Comparison of ENCODE assay signal across 1 cellular context in the genomic region with DNA sequence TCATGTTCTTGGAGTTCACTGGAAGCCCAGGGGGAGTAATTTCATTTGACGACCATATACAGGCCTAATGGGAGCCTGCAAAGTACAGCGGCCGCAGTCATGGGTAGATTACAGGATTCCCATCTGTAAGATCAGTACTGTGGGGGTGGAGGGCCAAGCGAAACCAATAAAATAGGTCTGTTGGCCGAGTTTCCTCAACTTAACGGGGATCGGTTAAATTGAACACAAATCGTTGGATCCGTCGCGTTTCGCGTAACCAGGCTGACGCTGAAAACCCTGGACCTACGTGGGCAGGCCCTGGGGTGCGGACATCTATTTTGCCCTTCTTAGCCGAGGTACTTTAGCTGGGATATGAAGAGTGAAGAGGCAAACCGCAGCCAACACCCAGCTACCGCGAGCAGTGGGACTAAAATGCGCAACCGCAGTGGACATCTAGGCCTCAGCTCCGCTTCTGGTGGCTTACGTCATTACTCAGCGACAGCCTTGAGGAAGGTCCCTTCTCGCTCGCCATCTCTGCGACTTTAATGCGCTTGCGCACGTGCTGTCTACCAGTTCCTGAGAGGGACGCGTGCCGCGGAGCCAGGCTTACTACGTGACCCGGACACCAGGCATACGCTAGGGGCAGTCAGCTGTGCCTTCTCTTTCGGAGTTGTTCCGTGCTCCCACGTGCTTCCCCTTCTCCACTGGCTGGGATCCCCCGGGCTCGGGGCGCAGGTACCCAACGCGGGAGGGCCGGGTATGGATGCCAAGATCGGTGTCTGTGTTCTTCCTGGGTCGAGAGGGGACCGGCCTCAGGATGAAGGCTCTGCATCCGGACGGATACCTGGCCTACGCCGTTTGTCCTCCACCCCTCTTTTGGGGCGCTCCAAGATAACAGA.
TF ChIP-seq lines count a peak whose summit lies in the region.

A gene (plus strand): TSS at position 551 of the 878 bp plus-strand sequence. CDS start 2,597 bp downstream, outside the sequence.

TF ChIP-seq in WTC11, 78 proteins besides CTCF, POLR2A, EP300 and RAD21 (continued from another document and continues in another):
- TF ChIP-seq, protein P1, sequence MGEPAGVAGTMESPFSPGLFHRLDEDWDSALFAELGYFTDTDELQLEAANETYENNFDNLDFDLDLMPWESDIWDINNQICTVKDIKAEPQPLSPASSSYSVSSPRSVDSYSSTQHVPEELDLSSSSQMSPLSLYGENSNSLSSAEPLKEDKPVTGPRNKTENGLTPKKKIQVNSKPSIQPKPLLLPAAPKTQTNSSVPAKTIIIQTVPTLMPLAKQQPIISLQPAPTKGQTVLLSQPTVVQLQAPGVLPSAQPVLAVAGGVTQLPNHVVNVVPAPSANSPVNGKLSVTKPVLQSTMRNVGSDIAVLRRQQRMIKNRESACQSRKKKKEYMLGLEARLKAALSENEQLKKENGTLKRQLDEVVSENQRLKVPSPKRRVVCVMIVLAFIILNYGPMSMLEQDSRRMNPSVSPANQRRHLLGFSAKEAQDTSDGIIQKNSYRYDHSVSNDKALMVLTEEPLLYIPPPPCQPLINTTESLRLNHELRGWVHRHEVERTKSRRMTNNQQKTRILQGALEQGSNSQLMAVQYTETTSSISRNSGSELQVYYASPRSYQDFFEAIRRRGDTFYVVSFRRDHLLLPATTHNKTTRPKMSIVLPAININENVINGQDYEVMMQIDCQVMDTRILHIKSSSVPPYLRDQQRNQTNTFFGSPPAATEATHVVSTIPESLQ (CRISPR knock-in tag; IDR thresholded peaks at IDR 0.05): no peak
- TF ChIP-seq, protein P2, sequence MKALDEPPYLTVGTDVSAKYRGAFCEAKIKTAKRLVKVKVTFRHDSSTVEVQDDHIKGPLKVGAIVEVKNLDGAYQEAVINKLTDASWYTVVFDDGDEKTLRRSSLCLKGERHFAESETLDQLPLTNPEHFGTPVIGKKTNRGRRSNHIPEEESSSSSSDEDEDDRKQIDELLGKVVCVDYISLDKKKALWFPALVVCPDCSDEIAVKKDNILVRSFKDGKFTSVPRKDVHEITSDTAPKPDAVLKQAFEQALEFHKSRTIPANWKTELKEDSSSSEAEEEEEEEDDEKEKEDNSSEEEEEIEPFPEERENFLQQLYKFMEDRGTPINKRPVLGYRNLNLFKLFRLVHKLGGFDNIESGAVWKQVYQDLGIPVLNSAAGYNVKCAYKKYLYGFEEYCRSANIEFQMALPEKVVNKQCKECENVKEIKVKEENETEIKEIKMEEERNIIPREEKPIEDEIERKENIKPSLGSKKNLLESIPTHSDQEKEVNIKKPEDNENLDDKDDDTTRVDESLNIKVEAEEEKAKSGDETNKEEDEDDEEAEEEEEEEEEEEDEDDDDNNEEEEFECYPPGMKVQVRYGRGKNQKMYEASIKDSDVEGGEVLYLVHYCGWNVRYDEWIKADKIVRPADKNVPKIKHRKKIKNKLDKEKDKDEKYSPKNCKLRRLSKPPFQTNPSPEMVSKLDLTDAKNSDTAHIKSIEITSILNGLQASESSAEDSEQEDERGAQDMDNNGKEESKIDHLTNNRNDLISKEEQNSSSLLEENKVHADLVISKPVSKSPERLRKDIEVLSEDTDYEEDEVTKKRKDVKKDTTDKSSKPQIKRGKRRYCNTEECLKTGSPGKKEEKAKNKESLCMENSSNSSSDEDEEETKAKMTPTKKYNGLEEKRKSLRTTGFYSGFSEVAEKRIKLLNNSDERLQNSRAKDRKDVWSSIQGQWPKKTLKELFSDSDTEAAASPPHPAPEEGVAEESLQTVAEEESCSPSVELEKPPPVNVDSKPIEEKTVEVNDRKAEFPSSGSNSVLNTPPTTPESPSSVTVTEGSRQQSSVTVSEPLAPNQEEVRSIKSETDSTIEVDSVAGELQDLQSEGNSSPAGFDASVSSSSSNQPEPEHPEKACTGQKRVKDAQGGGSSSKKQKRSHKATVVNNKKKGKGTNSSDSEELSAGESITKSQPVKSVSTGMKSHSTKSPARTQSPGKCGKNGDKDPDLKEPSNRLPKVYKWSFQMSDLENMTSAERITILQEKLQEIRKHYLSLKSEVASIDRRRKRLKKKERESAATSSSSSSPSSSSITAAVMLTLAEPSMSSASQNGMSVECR (CRISPR knock-in tag; IDR thresholded peaks at IDR 0.05; ENCODE audit: borderline replicate concordance): peak; percentile 81
- TF ChIP-seq, protein P3, sequence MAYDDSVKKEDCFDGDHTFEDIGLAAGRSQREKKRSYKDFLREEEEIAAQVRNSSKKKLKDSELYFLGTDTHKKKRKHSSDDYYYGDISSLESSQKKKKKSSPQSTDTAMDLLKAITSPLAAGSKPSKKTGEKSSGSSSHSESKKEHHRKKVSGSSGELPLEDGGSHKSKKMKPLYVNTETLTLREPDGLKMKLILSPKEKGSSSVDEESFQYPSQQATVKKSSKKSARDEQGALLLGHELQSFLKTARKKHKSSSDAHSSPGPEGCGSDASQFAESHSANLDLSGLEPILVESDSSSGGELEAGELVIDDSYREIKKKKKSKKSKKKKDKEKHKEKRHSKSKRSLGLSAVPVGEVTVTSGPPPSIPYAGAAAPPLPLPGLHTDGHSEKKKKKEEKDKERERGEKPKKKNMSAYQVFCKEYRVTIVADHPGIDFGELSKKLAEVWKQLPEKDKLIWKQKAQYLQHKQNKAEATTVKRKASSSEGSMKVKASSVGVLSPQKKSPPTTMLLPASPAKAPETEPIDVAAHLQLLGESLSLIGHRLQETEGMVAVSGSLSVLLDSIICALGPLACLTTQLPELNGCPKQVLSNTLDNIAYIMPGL (CRISPR knock-in tag; IDR thresholded peaks at IDR 0.05): no peak
- TF ChIP-seq, protein P4, sequence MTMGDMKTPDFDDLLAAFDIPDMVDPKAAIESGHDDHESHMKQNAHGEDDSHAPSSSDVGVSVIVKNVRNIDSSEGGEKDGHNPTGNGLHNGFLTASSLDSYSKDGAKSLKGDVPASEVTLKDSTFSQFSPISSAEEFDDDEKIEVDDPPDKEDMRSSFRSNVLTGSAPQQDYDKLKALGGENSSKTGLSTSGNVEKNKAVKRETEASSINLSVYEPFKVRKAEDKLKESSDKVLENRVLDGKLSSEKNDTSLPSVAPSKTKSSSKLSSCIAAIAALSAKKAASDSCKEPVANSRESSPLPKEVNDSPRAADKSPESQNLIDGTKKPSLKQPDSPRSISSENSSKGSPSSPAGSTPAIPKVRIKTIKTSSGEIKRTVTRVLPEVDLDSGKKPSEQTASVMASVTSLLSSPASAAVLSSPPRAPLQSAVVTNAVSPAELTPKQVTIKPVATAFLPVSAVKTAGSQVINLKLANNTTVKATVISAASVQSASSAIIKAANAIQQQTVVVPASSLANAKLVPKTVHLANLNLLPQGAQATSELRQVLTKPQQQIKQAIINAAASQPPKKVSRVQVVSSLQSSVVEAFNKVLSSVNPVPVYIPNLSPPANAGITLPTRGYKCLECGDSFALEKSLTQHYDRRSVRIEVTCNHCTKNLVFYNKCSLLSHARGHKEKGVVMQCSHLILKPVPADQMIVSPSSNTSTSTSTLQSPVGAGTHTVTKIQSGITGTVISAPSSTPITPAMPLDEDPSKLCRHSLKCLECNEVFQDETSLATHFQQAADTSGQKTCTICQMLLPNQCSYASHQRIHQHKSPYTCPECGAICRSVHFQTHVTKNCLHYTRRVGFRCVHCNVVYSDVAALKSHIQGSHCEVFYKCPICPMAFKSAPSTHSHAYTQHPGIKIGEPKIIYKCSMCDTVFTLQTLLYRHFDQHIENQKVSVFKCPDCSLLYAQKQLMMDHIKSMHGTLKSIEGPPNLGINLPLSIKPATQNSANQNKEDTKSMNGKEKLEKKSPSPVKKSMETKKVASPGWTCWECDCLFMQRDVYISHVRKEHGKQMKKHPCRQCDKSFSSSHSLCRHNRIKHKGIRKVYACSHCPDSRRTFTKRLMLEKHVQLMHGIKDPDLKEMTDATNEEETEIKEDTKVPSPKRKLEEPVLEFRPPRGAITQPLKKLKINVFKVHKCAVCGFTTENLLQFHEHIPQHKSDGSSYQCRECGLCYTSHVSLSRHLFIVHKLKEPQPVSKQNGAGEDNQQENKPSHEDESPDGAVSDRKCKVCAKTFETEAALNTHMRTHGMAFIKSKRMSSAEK (CRISPR knock-in tag; IDR thresholded peaks at IDR 0.05; ENCODE audit: borderline replicate concordance): peak; percentile 87
- TF ChIP-seq, protein P5, sequence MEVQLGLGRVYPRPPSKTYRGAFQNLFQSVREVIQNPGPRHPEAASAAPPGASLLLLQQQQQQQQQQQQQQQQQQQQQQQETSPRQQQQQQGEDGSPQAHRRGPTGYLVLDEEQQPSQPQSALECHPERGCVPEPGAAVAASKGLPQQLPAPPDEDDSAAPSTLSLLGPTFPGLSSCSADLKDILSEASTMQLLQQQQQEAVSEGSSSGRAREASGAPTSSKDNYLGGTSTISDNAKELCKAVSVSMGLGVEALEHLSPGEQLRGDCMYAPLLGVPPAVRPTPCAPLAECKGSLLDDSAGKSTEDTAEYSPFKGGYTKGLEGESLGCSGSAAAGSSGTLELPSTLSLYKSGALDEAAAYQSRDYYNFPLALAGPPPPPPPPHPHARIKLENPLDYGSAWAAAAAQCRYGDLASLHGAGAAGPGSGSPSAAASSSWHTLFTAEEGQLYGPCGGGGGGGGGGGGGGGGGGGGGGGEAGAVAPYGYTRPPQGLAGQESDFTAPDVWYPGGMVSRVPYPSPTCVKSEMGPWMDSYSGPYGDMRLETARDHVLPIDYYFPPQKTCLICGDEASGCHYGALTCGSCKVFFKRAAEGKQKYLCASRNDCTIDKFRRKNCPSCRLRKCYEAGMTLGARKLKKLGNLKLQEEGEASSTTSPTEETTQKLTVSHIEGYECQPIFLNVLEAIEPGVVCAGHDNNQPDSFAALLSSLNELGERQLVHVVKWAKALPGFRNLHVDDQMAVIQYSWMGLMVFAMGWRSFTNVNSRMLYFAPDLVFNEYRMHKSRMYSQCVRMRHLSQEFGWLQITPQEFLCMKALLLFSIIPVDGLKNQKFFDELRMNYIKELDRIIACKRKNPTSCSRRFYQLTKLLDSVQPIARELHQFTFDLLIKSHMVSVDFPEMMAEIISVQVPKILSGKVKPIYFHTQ (CRISPR knock-in tag; IDR thresholded peaks at IDR 0.05): peak; percentile 95
- TF ChIP-seq, protein P6, sequence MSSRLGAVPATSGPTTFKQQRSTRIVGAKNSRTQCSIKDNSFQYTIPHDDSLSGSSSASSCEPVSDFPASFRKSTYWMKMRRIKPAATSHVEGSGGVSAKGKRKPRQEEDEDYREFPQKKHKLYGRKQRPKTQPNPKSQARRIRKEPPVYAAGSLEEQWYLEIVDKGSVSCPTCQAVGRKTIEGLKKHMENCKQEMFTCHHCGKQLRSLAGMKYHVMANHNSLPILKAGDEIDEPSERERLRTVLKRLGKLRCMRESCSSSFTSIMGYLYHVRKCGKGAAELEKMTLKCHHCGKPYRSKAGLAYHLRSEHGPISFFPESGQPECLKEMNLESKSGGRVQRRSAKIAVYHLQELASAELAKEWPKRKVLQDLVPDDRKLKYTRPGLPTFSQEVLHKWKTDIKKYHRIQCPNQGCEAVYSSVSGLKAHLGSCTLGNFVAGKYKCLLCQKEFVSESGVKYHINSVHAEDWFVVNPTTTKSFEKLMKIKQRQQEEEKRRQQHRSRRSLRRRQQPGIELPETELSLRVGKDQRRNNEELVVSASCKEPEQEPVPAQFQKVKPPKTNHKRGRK (CRISPR knock-in tag; IDR thresholded peaks at IDR 0.05; ENCODE audit: borderline replicate concordance): no peak
- TF ChIP-seq TP53 (CRISPR knock-in tag; IDR thresholded peaks at IDR 0.05) (no peak), PRRX2 (CRISPR knock-in tag; IDR thresholded peaks at IDR 0.05) (peak; percentile 82), GRHL2 (CRISPR knock-in tag; IDR thresholded peaks at IDR 0.05; ENCODE audit: insufficient replicate concordance, severe bottlenecking) (no peak), JUN (CRISPR knock-in tag; IDR thresholded peaks at IDR 0.05) (no peak), ELF4 (CRISPR knock-in tag; IDR thresholded peaks at IDR 0.05; ENCODE audit: low read depth) (no peak), NR2C2 (CRISPR knock-in tag; IDR thresholded peaks at IDR 0.05) (no peak)
- TF ChIP-seq, protein P7, sequence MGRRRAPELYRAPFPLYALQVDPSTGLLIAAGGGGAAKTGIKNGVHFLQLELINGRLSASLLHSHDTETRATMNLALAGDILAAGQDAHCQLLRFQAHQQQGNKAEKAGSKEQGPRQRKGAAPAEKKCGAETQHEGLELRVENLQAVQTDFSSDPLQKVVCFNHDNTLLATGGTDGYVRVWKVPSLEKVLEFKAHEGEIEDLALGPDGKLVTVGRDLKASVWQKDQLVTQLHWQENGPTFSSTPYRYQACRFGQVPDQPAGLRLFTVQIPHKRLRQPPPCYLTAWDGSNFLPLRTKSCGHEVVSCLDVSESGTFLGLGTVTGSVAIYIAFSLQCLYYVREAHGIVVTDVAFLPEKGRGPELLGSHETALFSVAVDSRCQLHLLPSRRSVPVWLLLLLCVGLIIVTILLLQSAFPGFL (CRISPR knock-in tag; IDR thresholded peaks at IDR 0.05; ENCODE audit: borderline replicate concordance): 0 out of 2 replicates have a peak, but pooled peaks have one; percentile 70
- TF ChIP-seq, protein P8, sequence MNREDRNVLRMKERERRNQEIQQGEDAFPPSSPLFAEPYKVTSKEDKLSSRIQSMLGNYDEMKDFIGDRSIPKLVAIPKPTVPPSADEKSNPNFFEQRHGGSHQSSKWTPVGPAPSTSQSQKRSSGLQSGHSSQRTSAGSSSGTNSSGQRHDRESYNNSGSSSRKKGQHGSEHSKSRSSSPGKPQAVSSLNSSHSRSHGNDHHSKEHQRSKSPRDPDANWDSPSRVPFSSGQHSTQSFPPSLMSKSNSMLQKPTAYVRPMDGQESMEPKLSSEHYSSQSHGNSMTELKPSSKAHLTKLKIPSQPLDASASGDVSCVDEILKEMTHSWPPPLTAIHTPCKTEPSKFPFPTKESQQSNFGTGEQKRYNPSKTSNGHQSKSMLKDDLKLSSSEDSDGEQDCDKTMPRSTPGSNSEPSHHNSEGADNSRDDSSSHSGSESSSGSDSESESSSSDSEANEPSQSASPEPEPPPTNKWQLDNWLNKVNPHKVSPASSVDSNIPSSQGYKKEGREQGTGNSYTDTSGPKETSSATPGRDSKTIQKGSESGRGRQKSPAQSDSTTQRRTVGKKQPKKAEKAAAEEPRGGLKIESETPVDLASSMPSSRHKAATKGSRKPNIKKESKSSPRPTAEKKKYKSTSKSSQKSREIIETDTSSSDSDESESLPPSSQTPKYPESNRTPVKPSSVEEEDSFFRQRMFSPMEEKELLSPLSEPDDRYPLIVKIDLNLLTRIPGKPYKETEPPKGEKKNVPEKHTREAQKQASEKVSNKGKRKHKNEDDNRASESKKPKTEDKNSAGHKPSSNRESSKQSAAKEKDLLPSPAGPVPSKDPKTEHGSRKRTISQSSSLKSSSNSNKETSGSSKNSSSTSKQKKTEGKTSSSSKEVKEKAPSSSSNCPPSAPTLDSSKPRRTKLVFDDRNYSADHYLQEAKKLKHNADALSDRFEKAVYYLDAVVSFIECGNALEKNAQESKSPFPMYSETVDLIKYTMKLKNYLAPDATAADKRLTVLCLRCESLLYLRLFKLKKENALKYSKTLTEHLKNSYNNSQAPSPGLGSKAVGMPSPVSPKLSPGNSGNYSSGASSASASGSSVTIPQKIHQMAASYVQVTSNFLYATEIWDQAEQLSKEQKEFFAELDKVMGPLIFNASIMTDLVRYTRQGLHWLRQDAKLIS (CRISPR knock-in tag; IDR thresholded peaks at IDR 0.05; ENCODE audit: borderline replicate concordance): no peak
